In genomic region chr3:161104561-161105551, GRCh38 we compare ENCODE assay signal across 8 cellular contexts. TPM values are rescaled to one million over a fixed set of nuclear protein-coding genes. Genes with fewer than 3 reads are reported as not detected.
DNase-seq lines count a peak whose midpoint lies in the region; ATAC-seq and TF ChIP-seq lines count a peak whose summit lies in the region.

A gene with protein sequence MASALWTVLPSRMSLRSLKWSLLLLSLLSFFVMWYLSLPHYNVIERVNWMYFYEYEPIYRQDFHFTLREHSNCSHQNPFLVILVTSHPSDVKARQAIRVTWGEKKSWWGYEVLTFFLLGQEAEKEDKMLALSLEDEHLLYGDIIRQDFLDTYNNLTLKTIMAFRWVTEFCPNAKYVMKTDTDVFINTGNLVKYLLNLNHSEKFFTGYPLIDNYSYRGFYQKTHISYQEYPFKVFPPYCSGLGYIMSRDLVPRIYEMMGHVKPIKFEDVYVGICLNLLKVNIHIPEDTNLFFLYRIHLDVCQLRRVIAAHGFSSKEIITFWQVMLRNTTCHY (minus strand): TSS chr3:161105349. CDS start chr3:161086754, 18,595 bp downstream.

- TF ChIP-seq CTCF in GM10248 (IDR thresholded peaks at IDR 0.05; ENCODE audit: control extremely low read depth, extremely low read depth, low read depth, missing control alignments), result no peak

- no peaks in the 10 kb centered on the region for H3K9me3 Mint-ChIP-seq in IgD-negative memory B cell
- H3K9me3 Mint-ChIP-seq in activated CD4-positive, alpha-beta T cell treated with anti-CD3 and anti-CD28 coated beads, Interleukin-2, amount 10 ng/mL, durations not matched to agents 24 days and 14 days, result peaks cover 5% of the 10 kb centered on the region
- H3K9me3 Mint-ChIP-seq in stimulated activated memory B cell treated with anti-CD40 and anti-IgM and Interleukin-4, amounts not matched to agents 10 μg/mL and 1 μg/mL and 100 μg/mL, for 72 hours, result no peaks in the 10 kb centered on the region

- H3K27ac ChIP-seq in mesodermal cell (ENCODE audit: low read depth, low read length, severe bottlenecking), result peak within 1 kb of the TSS; percentile 54

- H3K36me3 Mint-ChIP-seq in IgD-negative memory B cell, result no peaks in the 10 kb centered on the region
- peaks cover 1% of the 10 kb centered on the region for H3K36me3 Mint-ChIP-seq in activated CD4-positive, alpha-beta T cell treated with anti-CD3 and anti-CD28 coated beads, Interleukin-2, amount 10 ng/mL, durations not matched to agents 24 days and 14 days (ENCODE audit: low read depth)
- no peaks in the 10 kb centered on the region for H3K36me3 Mint-ChIP-seq in stimulated activated memory B cell treated with anti-CD40 and anti-IgM and Interleukin-4, amounts not matched to agents 10 μg/mL and 1 μg/mL and 100 μg/mL, for 72 hours

- H3K4me1 ChIP-seq in mesodermal cell (ENCODE audit: control insufficient read depth, insufficient read depth, low read length, poor library complexity, severe bottlenecking), result peaks cover 4% of the 10 kb centered on the region

- no peaks in the 10 kb centered on the region for H3K9me3 ChIP-seq in mesodermal cell (ENCODE audit: control insufficient read depth, low read length)

- POLR2A ChIA-PET in GM10248 (lab: Yijun Ruan, JAX), result no interaction called here

- intact Hi-C loops in activated CD4-positive, alpha-beta T cell treated with anti-CD3 and anti-CD28 coated beads, Interleukin-2, amount 10 ng/mL, durations not matched to agents 24 days and 14 days (cut with micrococcal nuclease), result no loop called here

- peak within 1 kb of the TSS; percentile 52 for H3K4me3 ChIP-seq in mesodermal cell (ENCODE audit: extremely low read depth, insufficient read depth, low read length, poor library complexity, severe bottlenecking)

- H3K27ac Mint-ChIP-seq in IgD-negative memory B cell, result no peak within 1 kb of the TSS
- H3K27ac Mint-ChIP-seq in activated CD4-positive, alpha-beta T cell treated with anti-CD3 and anti-CD28 coated beads, Interleukin-2, amount 10 ng/mL, durations not matched to agents 24 days and 14 days, result peak within 1 kb of the TSS; percentile 1
- peak within 1 kb of the TSS; percentile 55 for H3K27ac Mint-ChIP-seq in stimulated activated memory B cell treated with anti-CD40 and anti-IgM and Interleukin-4, amounts not matched to agents 10 μg/mL and 1 μg/mL and 100 μg/mL, for 72 hours

- peaks cover 8% of the 10 kb centered on the region for H3K27me3 Mint-ChIP-seq in IgD-negative memory B cell
- H3K27me3 Mint-ChIP-seq in activated CD4-positive, alpha-beta T cell treated with anti-CD3 and anti-CD28 coated beads, Interleukin-2, amount 10 ng/mL, durations not matched to agents 24 days and 14 days, result peaks cover 20% of the 10 kb centered on the region
- H3K27me3 Mint-ChIP-seq in stimulated activated memory B cell treated with anti-CD40 and anti-IgM and Interleukin-4, amounts not matched to agents 10 μg/mL and 1 μg/mL and 100 μg/mL, for 72 hours, result peaks cover 27% of the 10 kb centered on the region

- peak within 1 kb of the TSS; percentile 77 to 92 (median 86) for H3K4me3 Mint-ChIP-seq in IgD-negative memory B cell
- peak within 1 kb of the TSS; percentile 85 for H3K4me3 Mint-ChIP-seq in activated CD4-positive, alpha-beta T cell treated with anti-CD3 and anti-CD28 coated beads, Interleukin-2, amount 10 ng/mL, durations not matched to agents 24 days and 14 days
- H3K4me3 Mint-ChIP-seq in stimulated activated memory B cell treated with anti-CD40 and anti-IgM and Interleukin-4, amounts not matched to agents 10 μg/mL and 1 μg/mL and 100 μg/mL, for 72 hours, result peak within 1 kb of the TSS; percentile 89

- peak; percentile 51 for DNase-seq in GM10248 (ENCODE audit: extremely low spot score)
- peak; percentile 79 for DNase-seq in activated CD4-positive, alpha-beta T cell treated with anti-CD3 and anti-CD28 coated beads, Interleukin-2, amount 10 ng/mL, durations not matched to agents 24 days and 14 days
- DNase-seq in epidermal melanocyte (ENCODE audit: insufficient read length, low spot score), result peak; percentile 23
- no peak for DNase-seq in T1000 (lab: John Stamatoyannopoulos, UW)

- WGBS in mesodermal cell (ENCODE audit: insufficient coverage in 2 of 2), 2 experiments, result 5 to 6% methylated on average over 70 to 71 of the region's 97 CpGs

- ATAC-seq in GM21717 (IDR thresholded peaks at IDR 0.05; ENCODE audit: unreplicated experiment), result peak; percentile 77
- peak; percentile 82 for ATAC-seq in stimulated activated memory B cell treated with anti-CD40 and anti-IgM and Interleukin-4, amounts not matched to agents 10 μg/mL and 1 μg/mL and 100 μg/mL, for 72 hours

- H3K4me1 Mint-ChIP-seq in IgD-negative memory B cell, result peaks cover 3 to 12% (median 6%) of the 10 kb centered on the region in 3 donors
- peaks cover 15% of the 10 kb centered on the region for H3K4me1 Mint-ChIP-seq in activated CD4-positive, alpha-beta T cell treated with anti-CD3 and anti-CD28 coated beads, Interleukin-2, amount 10 ng/mL, durations not matched to agents 24 days and 14 days
- H3K4me1 Mint-ChIP-seq in stimulated activated memory B cell treated with anti-CD40 and anti-IgM and Interleukin-4, amounts not matched to agents 10 μg/mL and 1 μg/mL and 100 μg/mL, for 72 hours, result peaks cover 15% of the 10 kb centered on the region

- peaks cover 9% of the 10 kb centered on the region for H3K36me3 ChIP-seq in mesodermal cell (ENCODE audit: control insufficient read depth, insufficient read depth, low read length)

- CTCF ChIA-PET in GM10248 (lab: Yijun Ruan, JAX), result interaction anchor here (0.7 to 1.4 kb wide), 2 partner anchors 36 to 80 kb away, joined by 3 read pairs; no protein-coding TSS in a partner anchor

RNA-seq across cellular contexts. Expression of the gene that starts here (rescaled TPM):
- 1.1 TPM for polyA plus RNA-seq in IgD-negative memory B cell
- 3.3 TPM in 2 replicates for total RNA-seq in activated CD4-positive, alpha-beta T cell treated with anti-CD3 and anti-CD28 coated beads, Interleukin-2, amount 10 ng/mL, durations not matched to agents 24 days and 14 days
- polyA plus RNA-seq in mesodermal cell (2013, experiment 1 of 2), result 14.8 TPM
- polyA plus RNA-seq in mesodermal cell (2013, experiment 2 of 2), result 18.5 TPM

Comparison
In these comparisons a context has a peak if more than half of its experiments do, and no peak if none do; other contexts are left out.
1. H3K27ac Mint-ChIP-seq: peak in activated CD4-positive, alpha-beta T cell treated with anti-CD3 and anti-CD28 coated beads, Interleukin-2, amount 10 ng/mL, durations not matched to agents 24 days and 14 days (single experiment) and stimulated activated memory B cell treated with anti-CD40 and anti-IgM and Interleukin-4, amounts not matched to agents 10 μg/mL and 1 μg/mL and 100 μg/mL, for 72 hours (single experiment); none in IgD-negative memory B cell (0 of 3).
2. Peak in every context shown above with its lines, with median percentiles within 50 percentile points of each other: H3K4me3 Mint-ChIP-seq.